Comparison of ENCODE assay signal across 16 cellular contexts in the genomic region with DNA sequence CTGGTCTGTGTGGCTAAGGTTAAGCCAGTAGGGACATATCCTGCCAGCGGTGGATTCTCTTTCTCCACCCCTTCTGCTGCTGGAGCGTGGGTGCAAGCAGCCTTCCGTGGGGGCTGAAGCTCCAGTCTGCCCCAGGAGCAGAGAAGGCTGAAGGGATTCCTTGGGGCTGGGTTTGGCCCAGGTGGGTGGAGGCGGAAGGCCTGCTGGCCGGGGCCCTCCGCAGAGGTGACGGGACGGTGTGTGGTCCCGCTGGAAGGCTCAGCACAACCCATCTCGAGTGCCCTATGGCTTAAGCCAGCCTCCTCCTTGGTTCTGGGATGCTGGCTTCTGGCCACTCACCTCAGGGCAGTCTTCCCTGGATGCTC. TPM values are rescaled to one million over a fixed set of nuclear protein-coding genes. Genes with fewer than 3 reads are reported as not detected.
DNase-seq lines count a peak whose midpoint lies in the region; ATAC-seq and TF ChIP-seq lines count a peak whose summit lies in the region.
"Had no signal": no experiment of that assay in that cellular context is flagged by ENCODE, and none has a peak within 500 bp of the region (broad histone marks: within the 10 kb centered on the region; RNA-seq: fewer than 3 reads in every experiment).

No MANE protein-coding gene starts in this region.

- DNase-seq in H7: peak; percentile 62
- no peak for DNase-seq in right atrium auricular region (ENCODE audit: low spot score)
- no peak for DNase-seq in thoracic aorta (ENCODE audit: low spot score)
- DNase-seq in NCI-H1694 treated with DMSO at 0.1 percent for 48 hours (lab: John Stamatoyannopoulos, UW): no peak
- no peak for DNase-seq in stimulated activated CD4-positive, alpha-beta T cell treated with anti-CD3 and anti-CD28 coated beads, Interleukin-15, amount 100 ng/mL, for 24 hours
- DNase-seq in effector CD8-positive, alpha-beta T cell (lab: John Stamatoyannopoulos, UW): no peak
- DNase-seq: GOT3, NCI-H1105, NCI-H1694, NCI-H510A treated with DMSO at 0.1 percent for 48 hours, NCI-H774, OCI-M1 had no signal

- no peak for TF ChIP-seq CTCF in VCaP (conservative IDR thresholded peaks at IDR 0.05)
- no peak for TF ChIP-seq CTCF in right atrium auricular region (IDR thresholded peaks at IDR 0.05)
- no peak for TF ChIP-seq CTCF in thoracic aorta (IDR thresholded peaks at IDR 0.05)

- H3K4me1 ChIP-seq in right atrium auricular region: peaks cover 0 to 78% of the 10 kb centered on the region in 2 donors
- peaks cover 31 to 53% of the 10 kb centered on the region in 2 donors for H3K4me1 ChIP-seq in thoracic aorta (ENCODE audit: control insufficient read depth in 1 of 2, low read depth in 2 of 2)

- H3K27ac ChIP-seq in VCaP (peak overlapping the region; percentile 28; the same call in 1 of the 2 replicates), right atrium auricular region (peak overlapping the region; percentile 68 to 75), thoracic aorta (peak overlapping the region; percentile 84 to 94)
- H3K27ac ChIP-seq: C4-2B, SJCRH30 had no signal

- H3K9me3 ChIP-seq in right atrium auricular region (no peaks in the 10 kb centered on the region), thoracic aorta (no peaks in the 10 kb centered on the region)
- H3K9me3 ChIP-seq: SJCRH30 had no signal

- H3K27me3 ChIP-seq in H7 (ENCODE audit: control insufficient read depth, insufficient read depth, low read length): no peaks in the 10 kb centered on the region
- no peaks in the 10 kb centered on the region for H3K27me3 ChIP-seq in right atrium auricular region
- H3K27me3 ChIP-seq in thoracic aorta (replicated peaks; ENCODE audit: insufficient read depth): no peaks in the 10 kb centered on the region
- H3K27me3 ChIP-seq: SJCRH30 had no signal

- H3K36me3 ChIP-seq in H7 (replicated peaks; ENCODE audit: control insufficient read depth, insufficient read depth, low read length): peaks cover 2% of the 10 kb centered on the region
- H3K36me3 ChIP-seq in right atrium auricular region: peaks cover 56% of the 10 kb centered on the region
- H3K36me3 ChIP-seq in thoracic aorta: peaks cover 37% of the 10 kb centered on the region
- H3K36me3 ChIP-seq: SJCRH30 had no signal

- H3K4me3 ChIP-seq in H7 (ENCODE audit: insufficient read depth, low read depth, low read length): no peak overlapping the region
- no peak overlapping the region for H3K4me3 ChIP-seq in right atrium auricular region
- H3K4me3 ChIP-seq in thoracic aorta: no peak overlapping the region
- H3K4me3 ChIP-seq: K562, SJCRH30 had no signal

- ATAC-seq in thoracic aorta (ENCODE audit: insufficient number of reproducible peaks, low FRiP score, low read depth): no peak

RNA-seq across cellular contexts. Expression of a gene that starts 13.1 kb away (rescaled TPM):
- total RNA-seq in H7 (2014; rRNA removed; shearing (Covaris generic)): 20.8 and 31.0 TPM in 2 replicates
- total RNA-seq in right atrium auricular region: 10 to 100 TPM; 14.8 to 15.4 TPM
- total RNA-seq in thoracic aorta: 10 to 100 TPM; 12.6 to 13.0 TPM

RNA-seq across cellular contexts. Expression of a gene that starts 30.5 kb away (rescaled TPM):
- total RNA-seq in H7 (2014; rRNA removed; shearing (Covaris generic)): 127 and 142 TPM in 2 replicates
- total RNA-seq in right atrium auricular region (10 to 100 TPM; 15.6 to 17.5 TPM), thoracic aorta (10 to 100 TPM; 13.9 to 18.9 TPM)

Comparison
In these comparisons a context has a peak if more than half of its experiments do, and no peak if none do; other contexts are left out.
1. H3K27ac ChIP-seq: peak in every context shown above with its lines; median percentile 89 in thoracic aorta; 72 in right atrium auricular region; 28 in VCaP.